30 cellular contexts compared by ENCODE assay signal in genomic region chr3:101224739-101225138, GRCh38.
"Had no signal": no experiment of that assay in that cellular context is flagged by ENCODE, and none has a peak within 500 bp of the region (broad histone marks: within the 10 kb centered on the region; RNA-seq: fewer than 3 reads in every experiment).

No MANE protein-coding gene starts in this region.

- H3K36me3 Mint-ChIP-seq: stimulated activated effector memory CD8-positive, alpha-beta T cell treated with anti-CD3 and anti-CD28 coated beads, Interleukin-12 subunit alpha, Interleukin-12 subunit beta, amount 100 ng/mL, for 72 hours had no signal

- H3K4me3 ChIP-seq: dorsolateral prefrontal cortex, esophagus muscularis mucosa, heart right ventricle, ovary, psoas muscle, sigmoid colon, stomach, thyroid gland, vagina had no signal

- H3K4me3 Mint-ChIP-seq: endodermal cell; naive thymus-derived CD4-positive, alpha-beta T cell; nephron; stimulated activated effector memory CD8-positive, alpha-beta T cell treated with anti-CD3 and anti-CD28 coated beads, Interleukin-12 subunit alpha, Interleukin-12 subunit beta, amount 100 ng/mL, for 72 hours had no signal

- H3K27me3 ChIP-seq: esophagus muscularis mucosa, foreskin keratinocyte, heart right ventricle, ovary, sigmoid colon, stomach, thyroid gland, vagina had no signal

- DNase-seq: cerebellar nuclear complex; cortex of kidney; dorsolateral prefrontal cortex; effector CD8-positive, alpha-beta T cell; endodermal cell; foreskin keratinocyte; glutamatergic neuron; heart right ventricle; hippocampal formation; left colon; mesenchymal stem cell; midbrain; naive thymus-derived CD4-positive, alpha-beta T cell; nucleus accumbens; ovary; posterior cingulate gyrus; psoas muscle; retina; sigmoid colon; stimulated activated CD4-positive, alpha-beta T cell treated with anti-CD3 and anti-CD28 coated beads, Interleukin-2, amount 100 ng/mL, for 24 hours; stimulated activated CD4-positive, alpha-beta T cell treated with anti-CD3 and anti-CD28 coated beads, Interleukin-4, amount 100 ng/mL, for 24 hours; stimulated activated naive CD4-positive, alpha-beta T cell treated with Interleukin-2 at 50 U/mL for 16 hours; stomach; thyroid gland; trophoblast cell had no signal

- ATAC-seq: foreskin keratinocyte; left colon; naive thymus-derived CD4-positive, alpha-beta T cell; psoas muscle; stimulated activated effector memory CD8-positive, alpha-beta T cell treated with anti-CD3 and anti-CD28 coated beads, Interleukin-12 subunit alpha, Interleukin-12 subunit beta, amount 100 ng/mL, for 72 hours had no signal

- H3K27ac ChIP-seq: dorsolateral prefrontal cortex, epithelial cell of prostate, esophagus muscularis mucosa, foreskin keratinocyte, heart right ventricle, ovary, psoas muscle, sigmoid colon, stomach, thyroid gland, vagina had no signal

- H3K4me1 Mint-ChIP-seq: naive thymus-derived CD4-positive, alpha-beta T cell had no signal

- H3K9me3 ChIP-seq: esophagus muscularis mucosa, ovary, sigmoid colon, thyroid gland, vagina had no signal

- H3K4me1 ChIP-seq: foreskin keratinocyte, psoas muscle, thyroid gland, vagina had no signal

- H3K27ac Mint-ChIP-seq: endodermal cell; naive thymus-derived CD4-positive, alpha-beta T cell; stimulated activated effector memory CD8-positive, alpha-beta T cell treated with anti-CD3 and anti-CD28 coated beads, Interleukin-12 subunit alpha, Interleukin-12 subunit beta, amount 100 ng/mL, for 72 hours had no signal

- H3K9me3 Mint-ChIP-seq: nephron; stimulated activated effector memory CD8-positive, alpha-beta T cell treated with anti-CD3 and anti-CD28 coated beads, Interleukin-12 subunit alpha, Interleukin-12 subunit beta, amount 100 ng/mL, for 72 hours had no signal

- H3K36me3 ChIP-seq: esophagus muscularis mucosa, heart right ventricle, ovary, sigmoid colon, stomach, thyroid gland, vagina had no signal
